ENCODE assay signal across 28 cellular contexts in genomic region chr5:125897068-125897467, GRCh38.
"Had no signal": no experiment of that assay in that cellular context is flagged by ENCODE, and none has a peak within 500 bp of the region (broad histone marks: within the 10 kb centered on the region; RNA-seq: fewer than 3 reads in every experiment).

No MANE protein-coding gene starts in this region.

- H3K9ac ChIP-seq: parathyroid adenoma had no signal

- H3K9me3 Mint-ChIP-seq: stimulated activated naive B cell treated with anti-CD40 and anti-IgM and Interleukin-4, amounts not matched to agents 10 μg/mL and 1 μg/mL and 100 μg/mL, for 72 hours; type B pancreatic cell had no signal

- H3K27ac ChIP-seq: ovary, parathyroid adenoma, psoas muscle, right lobe of liver, sigmoid colon, thoracic aorta, thyroid gland, upper lobe of right lung, uterus had no signal

- H3K27me3 Mint-ChIP-seq: naive thymus-derived CD4-positive, alpha-beta T cell; progenitor cell of endocrine pancreas; stimulated activated naive B cell treated with anti-CD40 and anti-IgM and Interleukin-4, amounts not matched to agents 10 μg/mL and 1 μg/mL and 100 μg/mL, for 72 hours; stimulated activated naive CD8-positive, alpha-beta T cell treated with anti-CD3 and anti-CD28 coated beads, Interleukin-15, Interleukin-2, amounts not matched to agents 100 ng/mL and 50 ng/mL, for 24 hours; type B pancreatic cell had no signal

- H3K36me3 Mint-ChIP-seq: naive thymus-derived CD4-positive, alpha-beta T cell; natural killer cell; stimulated activated effector memory CD8-positive, alpha-beta T cell treated with anti-CD3 and anti-CD28 coated beads, Interleukin-12 subunit alpha, Interleukin-12 subunit beta, amount 100 ng/mL, for 72 hours; stimulated activated naive B cell treated with anti-CD40 and anti-IgM and Interleukin-4, amounts not matched to agents 10 μg/mL and 1 μg/mL and 100 μg/mL, for 72 hours; type B pancreatic cell had no signal

- H3K27ac Mint-ChIP-seq: naive thymus-derived CD4-positive, alpha-beta T cell; natural killer cell; progenitor cell of endocrine pancreas; stimulated activated effector memory CD8-positive, alpha-beta T cell treated with anti-CD3 and anti-CD28 coated beads, Interleukin-12 subunit alpha, Interleukin-12 subunit beta, amount 100 ng/mL, for 72 hours; stimulated activated naive B cell treated with anti-CD40 and anti-IgM and Interleukin-4, amounts not matched to agents 10 μg/mL and 1 μg/mL and 100 μg/mL, for 72 hours; stimulated activated naive CD8-positive, alpha-beta T cell treated with anti-CD3 and anti-CD28 coated beads, Interleukin-15, Interleukin-2, amounts not matched to agents 100 ng/mL and 50 ng/mL, for 24 hours; type B pancreatic cell had no signal

- H3K4me3 ChIP-seq: ovary, psoas muscle, right lobe of liver, sigmoid colon, stomach, thoracic aorta, thyroid gland, transverse colon, upper lobe of right lung, uterus had no signal

- H3K36me3 ChIP-seq: ovary, right lobe of liver, sigmoid colon, stomach, thoracic aorta, thyroid gland, transverse colon, upper lobe of right lung, uterus had no signal

- H3K4me1 ChIP-seq: parathyroid adenoma, psoas muscle, right lobe of liver, sigmoid colon, thyroid gland, upper lobe of right lung, uterus had no signal

- DNase-seq: naive thymus-derived CD4-positive, alpha-beta T cell; natural killer cell; occipital lobe; ovary; posterior cingulate gyrus; psoas muscle; right cardiac atrium; right lobe of liver; sigmoid colon; stimulated activated CD4-positive, alpha-beta T cell treated with anti-CD3 and anti-CD28 coated beads, Interleukin-15, amount 100 ng/mL, for 24 hours; stimulated activated CD4-positive, alpha-beta T cell treated with anti-CD3 and anti-CD28 coated beads, Interleukin-2, amount 100 ng/mL, for 24 hours; stimulated activated CD4-positive, alpha-beta T cell treated with anti-CD3 and anti-CD28 coated beads, Interleukin-2, amount 100 ng/mL, for 48 hours; stimulated activated CD4-positive, alpha-beta T cell treated with anti-CD3 and anti-CD28 coated beads, Interleukin-4, amount 100 ng/mL, for 24 hours; stimulated activated naive B cell treated with anti-CD40 and anti-IgM and Interleukin-4, amounts not matched to agents 10 μg/mL and 1 μg/mL and 100 μg/mL, for 72 hours; stimulated activated naive CD4-positive, alpha-beta T cell treated with Interleukin-2 at 50 U/mL for 16 hours; stomach; thyroid gland; transverse colon; upper lobe of right lung; uterus had no signal

- H3K79me2 ChIP-seq: parathyroid adenoma had no signal

- H3K9me3 ChIP-seq: ovary, psoas muscle, right lobe of liver, sigmoid colon, stomach, thoracic aorta, thyroid gland, upper lobe of right lung, uterus had no signal

- H3K4me3 Mint-ChIP-seq: naive thymus-derived CD4-positive, alpha-beta T cell; natural killer cell; nephron; neural crest cell; stimulated activated effector memory CD8-positive, alpha-beta T cell treated with anti-CD3 and anti-CD28 coated beads, Interleukin-12 subunit alpha, Interleukin-12 subunit beta, amount 100 ng/mL, for 72 hours; stimulated activated naive B cell treated with anti-CD40 and anti-IgM and Interleukin-4, amounts not matched to agents 10 μg/mL and 1 μg/mL and 100 μg/mL, for 72 hours; stimulated activated naive CD8-positive, alpha-beta T cell treated with anti-CD3 and anti-CD28 coated beads, Interleukin-15, Interleukin-2, amounts not matched to agents 100 ng/mL and 50 ng/mL, for 24 hours; type B pancreatic cell had no signal

- H3K27me3 ChIP-seq: ovary, right lobe of liver, sigmoid colon, stomach, thyroid gland, transverse colon, upper lobe of right lung, uterus had no signal

- H3K4me1 Mint-ChIP-seq: naive thymus-derived CD4-positive, alpha-beta T cell; natural killer cell; neural crest cell; stimulated activated effector memory CD8-positive, alpha-beta T cell treated with anti-CD3 and anti-CD28 coated beads, Interleukin-12 subunit alpha, Interleukin-12 subunit beta, amount 100 ng/mL, for 72 hours; stimulated activated naive B cell treated with anti-CD40 and anti-IgM and Interleukin-4, amounts not matched to agents 10 μg/mL and 1 μg/mL and 100 μg/mL, for 72 hours had no signal

- H2AFZ ChIP-seq: parathyroid adenoma had no signal
